15 cellular contexts compared by ENCODE assay signal in the genomic region with DNA sequence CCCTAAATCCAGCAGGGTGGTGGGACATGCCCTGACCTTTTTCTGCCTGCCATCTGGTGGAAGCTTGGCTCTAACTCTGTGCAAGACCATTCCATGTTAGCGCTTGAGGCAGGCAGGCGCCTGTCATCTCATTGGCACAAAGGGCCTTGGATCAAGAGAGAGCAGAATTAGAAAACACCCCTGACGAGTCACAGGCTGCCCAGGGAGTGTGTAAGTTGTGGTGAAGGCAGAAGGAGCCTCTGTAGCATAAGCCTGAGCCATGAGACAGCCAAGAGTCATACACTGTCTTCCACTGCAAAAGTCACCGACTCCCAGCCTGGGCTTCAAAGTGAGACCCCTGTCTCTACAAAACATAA. TPM values are rescaled to one million over a fixed set of nuclear protein-coding genes. Genes with fewer than 3 reads are reported as not detected.
DNase-seq lines count a peak whose midpoint lies in the region; ATAC-seq and TF ChIP-seq lines count a peak whose summit lies in the region.
"Had no signal": no experiment of that assay in that cellular context is flagged by ENCODE, and none has a peak within 500 bp of the region (broad histone marks: within the 10 kb centered on the region; RNA-seq: fewer than 3 reads in every experiment).

No MANE protein-coding gene starts in this region.

- no peak overlapping the region for H3K4me3 ChIP-seq in cardiac muscle cell
- H3K4me3 ChIP-seq: prostate gland had no signal

- no peak for ATAC-seq in stimulated activated memory B cell treated with anti-CD40 and anti-IgM and Interleukin-4, amounts not matched to agents 10 μg/mL and 1 μg/mL and 100 μg/mL, for 72 hours
- ATAC-seq in HG03280 (IDR thresholded peaks at IDR 0.05; ENCODE audit: unreplicated experiment) (no peak), T-helper 17 cell (no peak)

- peaks cover 3% of the 10 kb centered on the region for H3K36me3 ChIP-seq in cardiac muscle cell
- H3K36me3 ChIP-seq: prostate gland had no signal

- no peaks in the 10 kb centered on the region for H3K9me3 Mint-ChIP-seq in activated T-cell treated with anti-CD3 and anti-CD28 coated beads, Interleukin-2, amount 50 U/mL, for 24 hours
- no peaks in the 10 kb centered on the region for H3K9me3 Mint-ChIP-seq in stimulated activated memory B cell treated with anti-CD40 and anti-IgM and Interleukin-4, amounts not matched to agents 10 μg/mL and 1 μg/mL and 100 μg/mL, for 72 hours
- H3K9me3 Mint-ChIP-seq: H9 had no signal

- H3K9me3 ChIP-seq in cardiac muscle cell (ENCODE audit: low read depth) (no peaks in the 10 kb centered on the region), T-helper 17 cell (ENCODE audit: control insufficient read depth, low read length, poor library complexity, severe bottlenecking) (no peaks in the 10 kb centered on the region)
- H3K9me3 ChIP-seq: BE2C, prostate gland had no signal

- H3K4me1 ChIP-seq in cardiac muscle cell (ENCODE audit: low read depth), result peaks cover 33% of the 10 kb centered on the region
- H3K4me1 ChIP-seq: BE2C, prostate gland had no signal

- peak overlapping the region; percentile 78 for H3K27ac Mint-ChIP-seq in activated T-cell treated with anti-CD3 and anti-CD28 coated beads, Interleukin-2, amount 50 U/mL, for 24 hours
- H3K27ac Mint-ChIP-seq in stimulated activated memory B cell treated with anti-CD40 and anti-IgM and Interleukin-4, amounts not matched to agents 10 μg/mL and 1 μg/mL and 100 μg/mL, for 72 hours, result peak overlapping the region; percentile 83
- H3K27ac Mint-ChIP-seq in T-helper 17 cell, result no peak overlapping the region
- H3K27ac Mint-ChIP-seq: H9 had no signal

- no peak for TF ChIP-seq CTCF in cardiac muscle cell (IDR thresholded peaks at IDR 0.05; ENCODE audit: low read depth, low read length)

- no peaks in the 10 kb centered on the region for H3K27me3 ChIP-seq in cardiac muscle cell
- H3K27me3 ChIP-seq: BE2C had no signal

- no peak for DNase-seq in activated T-cell treated with anti-CD3 and anti-CD28 coated beads, Interleukin-2, amount 50 U/mL, for 24 hours
- DNase-seq in activated T-cell treated with anti-CD3 and anti-CD28 coated beads for 4 hours, result no peak
- DNase-seq in RPMI7951 (ENCODE audit: low read depth), result peak; percentile 17
- no peak for DNase-seq in cardiac muscle cell (ENCODE audit: low read depth in 1 of 2, low spot score in 1 of 2)
- DNase-seq in hepatic stellate cell (ENCODE audit: low spot score), result no peak
- no peak for DNase-seq in T-helper 17 cell
- DNase-seq: BE2C, H9, NCI-H526 treated with DMSO at 0.1 percent for 48 hours, SW 1271 had no signal

- peaks cover 85% of the 10 kb centered on the region for H3K36me3 Mint-ChIP-seq in activated T-cell treated with anti-CD3 and anti-CD28 coated beads, Interleukin-2, amount 50 U/mL, for 24 hours (ENCODE audit: low read depth)
- H3K36me3 Mint-ChIP-seq in stimulated activated memory B cell treated with anti-CD40 and anti-IgM and Interleukin-4, amounts not matched to agents 10 μg/mL and 1 μg/mL and 100 μg/mL, for 72 hours, result peaks cover 60% of the 10 kb centered on the region
- peaks cover 5% of the 10 kb centered on the region for H3K36me3 Mint-ChIP-seq in T-helper 17 cell (ENCODE audit: low read depth)

- H3K27ac ChIP-seq in cardiac muscle cell, result peak overlapping the region; percentile 68
- H3K27ac ChIP-seq: prostate gland had no signal

- no peaks in the 10 kb centered on the region for H3K27me3 Mint-ChIP-seq in activated T-cell treated with anti-CD3 and anti-CD28 coated beads, Interleukin-2, amount 50 U/mL, for 24 hours
- H3K27me3 Mint-ChIP-seq in stimulated activated memory B cell treated with anti-CD40 and anti-IgM and Interleukin-4, amounts not matched to agents 10 μg/mL and 1 μg/mL and 100 μg/mL, for 72 hours, result no peaks in the 10 kb centered on the region
- no peaks in the 10 kb centered on the region for H3K27me3 Mint-ChIP-seq in T-helper 17 cell

- peaks cover 48% of the 10 kb centered on the region for H3K4me1 Mint-ChIP-seq in activated T-cell treated with anti-CD3 and anti-CD28 coated beads, Interleukin-2, amount 50 U/mL, for 24 hours (ENCODE audit: low read depth)
- peaks cover 70% of the 10 kb centered on the region for H3K4me1 Mint-ChIP-seq in stimulated activated memory B cell treated with anti-CD40 and anti-IgM and Interleukin-4, amounts not matched to agents 10 μg/mL and 1 μg/mL and 100 μg/mL, for 72 hours
- peaks cover 13% of the 10 kb centered on the region for H3K4me1 Mint-ChIP-seq in T-helper 17 cell
- H3K4me1 Mint-ChIP-seq: H9 had no signal

- no peak overlapping the region for H3K4me3 Mint-ChIP-seq in activated T-cell treated with anti-CD3 and anti-CD28 coated beads, Interleukin-2, amount 50 U/mL, for 24 hours
- H3K4me3 Mint-ChIP-seq in stimulated activated memory B cell treated with anti-CD40 and anti-IgM and Interleukin-4, amounts not matched to agents 10 μg/mL and 1 μg/mL and 100 μg/mL, for 72 hours, result no peak overlapping the region
- no peak overlapping the region for H3K4me3 Mint-ChIP-seq in T-helper 17 cell
- H3K4me3 Mint-ChIP-seq: H9 had no signal

RNA-seq across cellular contexts. Expression of gene NUBP1, which starts 6.0 kb away (rescaled TPM):
- total RNA-seq in RPMI7951 (2014; rRNA removed; shearing (Covaris generic)), result 31.8 and 35.1 TPM in 2 replicates
- 44.6 and 60.4 TPM in 2 replicates for total RNA-seq in cardiac muscle cell
- 53.2 and 54.0 TPM in 2 replicates for polyA plus RNA-seq in cardiac muscle cell
- total RNA-seq in T-helper 17 cell, result 10 to 100 TPM; 19.2 to 21.0 TPM

RNA-seq across cellular contexts. Expression of gene TEKT5, which starts 54.9 kb away (rescaled TPM):
- total RNA-seq in RPMI7951 (2014; rRNA removed; shearing (Covaris generic)), result not detected in 2 replicates
- total RNA-seq in cardiac muscle cell, result 0.48 and 0.99 TPM in 2 replicates
- 0.48 and 0.62 TPM in 2 replicates for polyA plus RNA-seq in cardiac muscle cell
- not detected for total RNA-seq in T-helper 17 cell
- total RNA-seq: lung microvascular endothelial cell, MCF 10A had no signal
